8 cellular contexts compared by ENCODE assay signal in genomic region chr1:16237343-16237830, GRCh38. TPM values are rescaled to one million over a fixed set of nuclear protein-coding genes. Genes with fewer than 3 reads are reported as not detected.
DNase-seq lines count a peak whose midpoint lies in the region; ATAC-seq and TF ChIP-seq lines count a peak whose summit lies in the region.

No MANE protein-coding gene starts in this region.

- H2BK15ac ChIP-seq in H9 (ENCODE audit: low read depth, low read length) = no peak overlapping the region

- H3K23me2 ChIP-seq in H9 (ENCODE audit: insufficient read length, low read depth, low read length, poor library complexity, severe bottlenecking) = peaks cover 6% of the 10 kb centered on the region

- ATAC-seq in GM19455 (IDR thresholded peaks at IDR 0.05; ENCODE audit: unreplicated experiment) (no peak), GM21717 (IDR thresholded peaks at IDR 0.05; ENCODE audit: unreplicated experiment) (no peak)

- H3K27me3 ChIP-seq in H9 (ENCODE audit: insufficient read depth, low read length) (no peaks in the 10 kb centered on the region), WERI-Rb-1 (ENCODE audit: insufficient read depth, low read depth, severe bottlenecking) (no peaks in the 10 kb centered on the region), left ventricle myocardium inferior (ENCODE audit: low read depth) (no peaks in the 10 kb centered on the region), spleen (replicated peaks in 1 of 7) (no peaks in the 10 kb centered on the region)

- H2BK120ac ChIP-seq in H9 (ENCODE audit: low read depth, low read length, poor library complexity, severe bottlenecking) = no peak overlapping the region

- H3K9me3 Mint-ChIP-seq in H9 = no peaks in the 10 kb centered on the region; a peak in 2 of 5 replicates

- H3K27ac ChIP-seq in H9 (ENCODE audit: insufficient read length, low read depth, low read length) (no peak overlapping the region), WERI-Rb-1 (peak overlapping the region; percentile 68), left ventricle myocardium inferior (replicated peaks) (peak overlapping the region; percentile 91), spleen (peak overlapping the region; percentile 61 to 93 (median 88))

- 0 out of 2 replicates have a peak, but pooled peaks cover 5% of the 10 kb centered on the region for H3K4me1 ChIP-seq in H9 (ENCODE audit: insufficient read depth, low read length)
- H3K4me1 ChIP-seq in left ventricle myocardium inferior = peaks cover 22% of the 10 kb centered on the region
- peaks cover 8 to 33% (median 19%) of the 10 kb centered on the region in 6 donors for H3K4me1 ChIP-seq in spleen

- peak overlapping the region; percentile 83 for H3K4me2 ChIP-seq in H9 (ENCODE audit: insufficient read depth, insufficient read length, low read length)

- H3K9ac ChIP-seq in H9 (ENCODE audit: extremely low read depth, insufficient read length, low read length) = no peak overlapping the region

- no peak overlapping the region for H3T11ph ChIP-seq in H9 (ENCODE audit: low read length)

- peak overlapping the region; percentile 85 to 89 for H3K4me3 Mint-ChIP-seq in H9

- DNase-seq in H9 = no peak
- no peak for DNase-seq in WERI-Rb-1
- DNase-seq in left ventricle myocardium inferior = no peak
- no peak for DNase-seq in spleen
- no peak for DNase-seq in hypothalamus (lab: John Stamatoyannopoulos, UW)
- no peak for DNase-seq in NCI-H2081 (lab: John Stamatoyannopoulos, UW)

- no peak overlapping the region for H2BK12ac ChIP-seq in H9 (ENCODE audit: insufficient read length, low read depth, low read length)

- no CpG with 5 or more reads among the region's 6 CpGs for WGBS in H9 (ENCODE audit: extremely low coverage, insufficient read length, low lambda C conversion rate)
- 26 to 31% (median 29%) methylated on average over 6 of the region's 6 CpGs for WGBS in spleen, 5 donors

- no peak overlapping the region for H2BK20ac ChIP-seq in H9 (ENCODE audit: low read depth, low read length, poor library complexity, severe bottlenecking)

- H3K79me1 ChIP-seq in H9 (ENCODE audit: insufficient read depth, low read depth, low read length, poor library complexity, severe bottlenecking) = no peaks in the 10 kb centered on the region

- TF ChIP-seq POLR2A in spleen (IDR thresholded peaks at IDR 0.05) = no peak

- no peak overlapping the region for H4K91ac ChIP-seq in H9 (ENCODE audit: insufficient read length, low read depth, low read length)

- H3K36me3 Mint-ChIP-seq in H9 (ENCODE audit: insufficient read depth in 1 of 3, low read depth in 3 of 3) = no peaks in the 10 kb centered on the region

- H4K5ac ChIP-seq in H9 (ENCODE audit: insufficient read length, low read depth, low read length) = no peak overlapping the region

- H3K4me3 ChIP-seq in WERI-Rb-1 (ENCODE audit: low read depth, low read length) (peak overlapping the region; percentile 74), left ventricle myocardium inferior (peak overlapping the region; percentile 82), spleen (peak overlapping the region; percentile 58 to 78 (median 60))

- H3K36me3 ChIP-seq in WERI-Rb-1 (no peaks in the 10 kb centered on the region), left ventricle myocardium inferior (peaks cover 4% of the 10 kb centered on the region), spleen (peaks cover 0 to 11% (median 2%) of the 10 kb centered on the region in 6 donors)

- intact Hi-C loops in left ventricle myocardium inferior (cut with micrococcal nuclease) (no loop called here), spleen (cut with DNase I; ENCODE audit: low total_unique reads) (no loop called here)

- no peak for TF ChIP-seq CTCF in H9 (conservative IDR thresholded peaks at IDR 0.05)
- TF ChIP-seq CTCF in WERI-Rb-1 (IDR thresholded peaks at IDR 0.05; ENCODE audit: low read depth, low read length) = no peak
- no peak for TF ChIP-seq CTCF in left ventricle myocardium inferior (IDR thresholded peaks at IDR 0.05; ENCODE audit: borderline replicate concordance)
- TF ChIP-seq CTCF in spleen (IDR thresholded peaks at IDR 0.05 in 8 of 11, conservative IDR thresholded peaks at IDR 0.05 in 3 of 11) = no peak

- peaks cover 5% of the 10 kb centered on the region for H3K27me3 Mint-ChIP-seq in H9 (ENCODE audit: low read depth)

- H3K4me1 Mint-ChIP-seq in H9 = peaks cover 6 to 18% of the 10 kb centered on the region in 2 experiments

- H2AFZ ChIP-seq in H9 (ENCODE audit: low read length) = no peak overlapping the region

- no peak overlapping the region for H2AK5ac ChIP-seq in H9 (ENCODE audit: insufficient read length, low read length)

- no peak overlapping the region for H3K56ac ChIP-seq in H9 (ENCODE audit: insufficient read length, low read depth, low read length)

- H4K8ac ChIP-seq in H9 (replicated peaks; ENCODE audit: insufficient read length, low read depth, low read length) = no peak overlapping the region

- no peak overlapping the region for H2BK5ac ChIP-seq in H9 (ENCODE audit: insufficient read length, low read length)

- H3K4ac ChIP-seq in H9 (ENCODE audit: low read depth, low read length) = no peak overlapping the region

- H3K9me3 ChIP-seq in H9 (ENCODE audit: control insufficient read depth, low read depth, low read length) (no peaks in the 10 kb centered on the region), WERI-Rb-1 (ENCODE audit: severe bottlenecking) (no peaks in the 10 kb centered on the region), left ventricle myocardium inferior (replicated peaks) (no peaks in the 10 kb centered on the region), spleen (no peaks in the 10 kb centered on the region)

- no peak overlapping the region for H3K14ac ChIP-seq in H9 (ENCODE audit: insufficient read depth, low read length)

- H3K23ac ChIP-seq in H9 (ENCODE audit: insufficient read length, low read depth, low read length) = no peak overlapping the region

- H4K20me1 ChIP-seq in H9 (ENCODE audit: control insufficient read depth, insufficient read depth, insufficient read length) = no peaks in the 10 kb centered on the region

- peak overlapping the region; percentile 70 to 92 (median 89); a peak in 5 of 7 replicates for H3K27ac Mint-ChIP-seq in H9

- H3K79me2 ChIP-seq in H9 (ENCODE audit: insufficient read depth, low read length) = no peaks in the 10 kb centered on the region

- no peak overlapping the region for H3K18ac ChIP-seq in H9 (ENCODE audit: insufficient read length, low read depth, low read length)

RNA-seq across cellular contexts. Expression of gene CPLANE2, which starts 0.4 kb away (rescaled TPM):
- total RNA-seq in H9 (2021) = 6.3 and 7.7 TPM in 2 replicates
- total RNA-seq in left ventricle myocardium inferior = 9.7 TPM
- 1 to 10 TPM; 4.0 to 7.6 (median 5.3) TPM for total RNA-seq in spleen
- 1 to 10 TPM; 2.1 to 6.1 (median 2.2) TPM for polyA plus RNA-seq in spleen

RNA-seq across cellular contexts. Expression of gene ARHGEF19, which starts 24.9 kb away (rescaled TPM):
- total RNA-seq in H9 (2021) (18.5 and 21.1 TPM in 2 replicates), left ventricle myocardium inferior (2.2 TPM), spleen (10 to 100 TPM in 1 of 7 donors, 1 to 10 TPM in 6; 3.5 to 12.9 (median 8.0) TPM)
- 1 to 10 TPM; 4.8 to 7.7 (median 6.4) TPM for polyA plus RNA-seq in spleen
